In the genomic region with DNA sequence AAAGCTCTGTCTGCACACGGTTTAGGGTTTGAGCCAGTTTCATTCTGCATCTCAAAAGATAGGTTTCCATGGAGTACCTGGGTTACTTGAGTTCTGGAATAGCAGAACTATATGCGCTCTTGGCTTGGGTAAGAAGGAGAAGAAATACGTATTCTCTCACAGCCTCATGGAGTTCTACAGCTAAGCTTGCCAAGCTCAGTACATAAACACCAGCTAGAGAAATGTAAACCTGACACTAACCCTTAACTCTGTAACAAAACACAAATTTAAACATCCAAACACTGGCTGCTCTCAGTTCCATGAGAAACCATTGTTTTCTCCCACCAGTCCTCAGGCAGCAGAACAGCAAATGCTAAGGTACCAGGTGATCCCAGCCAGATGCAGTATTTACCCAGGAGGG, we compare ENCODE assay signal across 13 cellular contexts.
DNase-seq lines count a peak whose midpoint lies in the region; ATAC-seq and TF ChIP-seq lines count a peak whose summit lies in the region.
"Had no signal": no experiment of that assay in that cellular context is flagged by ENCODE, and none has a peak within 500 bp of the region (broad histone marks: within the 10 kb centered on the region; RNA-seq: fewer than 3 reads in every experiment).

No MANE protein-coding gene starts in this region.

- H3K9ac ChIP-seq in PC-3 (ENCODE audit: low read length) (peak overlapping the region; percentile 83; the same call in 1 of the 2 replicates), neuronal stem cell (ENCODE audit: low read depth, low read length, poor library complexity) (no peak overlapping the region)

- WGBS in neuronal stem cell (ENCODE audit: extremely low coverage in 2 of 2, insufficient read length in 2 of 2, insufficient replicate concordance in 1 of 2), 2 donors = no CpG with 5 or more reads among the region's 3 CpGs

- BruUV-seq in PC-3 (replicated peaks; lab: Mats Ljungman, UMichigan) = no TSS peak

- no peak overlapping the region for H2BK12ac ChIP-seq in neuronal stem cell (ENCODE audit: low read length)

- no peak overlapping the region for H3K14ac ChIP-seq in neuronal stem cell (ENCODE audit: low read length)

- CTCF ChIA-PET in PC-3 (lab: Charles Lee) = no interaction called here

- intact Hi-C loops in PC-3 (cut with micrococcal nuclease) = no loop called here
- intact Hi-C loops in sciatic nerve (cut with DNase I) = no loop called here
- intact Hi-C loops in uterus (cut with DNase I; ENCODE audit: low total_unique reads) = no loop called here

- H3K79me2 ChIP-seq in PC-3 (ENCODE audit: low read length) = no peaks in the 10 kb centered on the region

- H3K79me1 ChIP-seq in neuronal stem cell (ENCODE audit: low read depth, low read length) = no peaks in the 10 kb centered on the region

- H3K36me3 ChIP-seq in PC-3 (ENCODE audit: low read depth, low read length) (no peaks in the 10 kb centered on the region), neuronal stem cell (replicated peaks in 1 of 2; ENCODE audit: control insufficient read depth in 2 of 2, insufficient read depth in 2 of 2, low read length in 2 of 2) (no peaks in the 10 kb centered on the region), uterus (no peaks in the 10 kb centered on the region)

- no peak for TF ChIP-seq POLR2A in uterus (IDR thresholded peaks at IDR 0.05)

- H3K4me3 ChIP-seq in PC-3 (ENCODE audit: low read length) (no peak overlapping the region), neuronal stem cell (ENCODE audit: low read length in 2 of 2) (no peak overlapping the region), uterus (no peak overlapping the region)

- H3K4me2 ChIP-seq in PC-3 (ENCODE audit: low read length) (no peak overlapping the region), neuronal stem cell (ENCODE audit: insufficient read depth, low read length, poor library complexity, severe bottlenecking) (no peak overlapping the region)

- H3K18ac ChIP-seq in neuronal stem cell (ENCODE audit: low read length) = no peak overlapping the region

- H3K27me3 ChIP-seq in PC-3 (ENCODE audit: low read length) (no peaks in the 10 kb centered on the region), neuronal stem cell (ENCODE audit: control insufficient read depth in 3 of 3, insufficient read depth in 3 of 3, low read depth in 1 of 3, low read length in 3 of 3) (no peaks in the 10 kb centered on the region), uterus (no peaks in the 10 kb centered on the region)

- H2AK5ac ChIP-seq in neuronal stem cell (ENCODE audit: low read depth, low read length) = no peak overlapping the region

- TF ChIP-seq CTCF in 22Rv1 (IDR thresholded peaks at IDR 0.05) = no peak
- no peak for TF ChIP-seq CTCF in PC-3 (conservative IDR thresholded peaks at IDR 0.05; ENCODE audit: low read depth, low read length)
- TF ChIP-seq CTCF in uterus (IDR thresholded peaks at IDR 0.05) = no peak

- no peak overlapping the region for H3K4ac ChIP-seq in neuronal stem cell (ENCODE audit: low read length)

- H3F3A ChIP-seq in PC-3 (ENCODE audit: low read length, unreplicated experiment) = peaks cover 6% of the 10 kb centered on the region

- H3K9me3 ChIP-seq in PC-3 (ENCODE audit: low read length) (no peaks in the 10 kb centered on the region), neuronal stem cell (replicated peaks in 1 of 2; ENCODE audit: control insufficient read depth in 2 of 2, insufficient read depth in 1 of 2, low read depth in 1 of 2, low read length in 2 of 2) (peaks cover 0 to 2% of the 10 kb centered on the region in 2 donors), uterus (no peaks in the 10 kb centered on the region)

- H2BK120ac ChIP-seq in neuronal stem cell (ENCODE audit: low read depth, low read length) = no peak overlapping the region

- no peak overlapping the region for H2BK5ac ChIP-seq in neuronal stem cell (ENCODE audit: low read length)

- H3K27ac ChIP-seq in 22Rv1 (0 out of 2 replicates have a peak overlapping the region, but pooled peaks have one; percentile 2), PC-3 (ENCODE audit: low read length) (peak overlapping the region; percentile 99), neuronal stem cell (replicated peaks; ENCODE audit: low read length) (no peak overlapping the region), uterus (no peak overlapping the region)

- H2BK15ac ChIP-seq in neuronal stem cell (ENCODE audit: low read length) = no peak overlapping the region

- H2AFZ ChIP-seq in PC-3 (ENCODE audit: low read length) (no peak overlapping the region), neuronal stem cell (ENCODE audit: low read length) (peak overlapping the region; percentile 14)

- ATAC-seq in PC-3 = no peak
- ATAC-seq in sciatic nerve = no peak

- H4K91ac ChIP-seq in neuronal stem cell (ENCODE audit: low read depth, low read length, poor library complexity) = no peak overlapping the region

- no peak overlapping the region for H3K23ac ChIP-seq in neuronal stem cell (ENCODE audit: low read depth, low read length, poor library complexity)

- POLR2A ChIA-PET in PC-3 (lab: Charles Lee; ENCODE audit: unreplicated experiment) = no interaction called here

- H4K20me1 ChIP-seq in PC-3 (ENCODE audit: low read length) = no peaks in the 10 kb centered on the region

- H3K9me2 ChIP-seq in PC-3 (replicated peaks; ENCODE audit: low read length) = no peaks in the 10 kb centered on the region

- H4K8ac ChIP-seq in neuronal stem cell (ENCODE audit: low read depth, low read length) = no peak overlapping the region

- no peak for DNase-seq in PC-3
- peak; percentile 29 for DNase-seq in fibroblast of peridontal ligament (ENCODE audit: extremely low read depth)
- DNase-seq in neuronal stem cell (ENCODE audit: low spot score) = no peak
- no peak for DNase-seq in islet precursor cell
- no peak for DNase-seq in sciatic nerve (ENCODE audit: low spot score)
- no peak for DNase-seq in uterus
- DNase-seq: C1 segment of cervical spinal cord; CD4-positive, alpha-beta T cell; DND-41; GDM1; H7; KG1 had no signal

- H3K4me1 ChIP-seq in PC-3 (ENCODE audit: insufficient read depth, low read length) (peaks cover 48% of the 10 kb centered on the region), neuronal stem cell (ENCODE audit: control insufficient read depth in 2 of 2, insufficient read depth in 1 of 2, low read depth in 1 of 2, low read length in 2 of 2) (no peaks in the 10 kb centered on the region), uterus (peaks cover 0 to 6% of the 10 kb centered on the region in 2 donors)

Comparison
In these comparisons a context has a peak if more than half of its experiments do, and no peak if none do; other contexts are left out.
1. H3K27ac ChIP-seq: peak in 22Rv1 (single experiment) and PC-3 (single experiment); none in neuronal stem cell (single experiment) and uterus (0 of 2).